19 cellular contexts compared by ENCODE assay signal in genomic region chr3:144622845-144623244, GRCh38.
"Had no signal": no experiment of that assay in that cellular context is flagged by ENCODE, and none has a peak within 500 bp of the region (broad histone marks: within the 10 kb centered on the region; RNA-seq: fewer than 3 reads in every experiment).

No MANE protein-coding gene starts in this region.

- DNase-seq: activated CD4-positive, CD25-positive, alpha-beta regulatory T cell treated with anti-CD3 and anti-CD28 coated beads, Interleukin-2, amount 50 U/mL, for 72 hours; activated CD8-positive, alpha-beta memory T cell treated with anti-CD3 and anti-CD28 coated beads for 24 hours; activated CD8-positive, alpha-beta memory T cell treated with anti-CD3 and anti-CD28 coated beads, Interleukin-2, amount 50 U/mL, for 48 hours; activated gamma-delta T cell; adrenal gland; cerebellar nuclear complex; effector CD4-positive, alpha-beta T cell; hypothalamus; islet precursor cell; lower lobe of right lung; natural killer cell; sigmoid colon; stimulated activated CD4-positive, alpha-beta T cell treated with anti-CD3 and anti-CD28 coated beads, Interleukin-4, amount 100 ng/mL, for 24 hours; testis had no signal

- H3K4me1 ChIP-seq: adrenal gland, lower lobe of right lung, sigmoid colon, testis had no signal

- ATAC-seq: activated naive CD4-positive, alpha-beta T cell treated with anti-CD3 and anti-CD28 coated beads, Interleukin-2, amount 50 U/mL, for 72 hours; lower lobe of right lung; natural killer cell; stimulated activated memory B cell treated with anti-CD40 and anti-IgM and Interleukin-4, amounts not matched to agents 10 μg/mL and 1 μg/mL and 100 μg/mL, for 72 hours had no signal

- H3K27ac Mint-ChIP-seq: activated naive CD4-positive, alpha-beta T cell treated with anti-CD3 and anti-CD28 coated beads, Interleukin-2, amount 50 U/mL, for 72 hours; natural killer cell; stimulated activated memory B cell treated with anti-CD40 and anti-IgM and Interleukin-4, amounts not matched to agents 10 μg/mL and 1 μg/mL and 100 μg/mL, for 72 hours; type B pancreatic cell had no signal

- H3K27me3 Mint-ChIP-seq: type B pancreatic cell had no signal

- H3K36me3 ChIP-seq: adrenal gland, lower lobe of right lung, neutrophil, sigmoid colon had no signal

- H3K4me1 Mint-ChIP-seq: natural killer cell; stimulated activated memory B cell treated with anti-CD40 and anti-IgM and Interleukin-4, amounts not matched to agents 10 μg/mL and 1 μg/mL and 100 μg/mL, for 72 hours had no signal

- H3K4me3 Mint-ChIP-seq: natural killer cell; stimulated activated memory B cell treated with anti-CD40 and anti-IgM and Interleukin-4, amounts not matched to agents 10 μg/mL and 1 μg/mL and 100 μg/mL, for 72 hours; type B pancreatic cell had no signal

- H3K4me3 ChIP-seq: adrenal gland, lower lobe of right lung, sigmoid colon, testis had no signal

- H3K27me3 ChIP-seq: adrenal gland, neutrophil, sigmoid colon, testis had no signal

- H3K9me3 ChIP-seq: adrenal gland, lower lobe of right lung, neutrophil, sigmoid colon, testis had no signal

- H3K27ac ChIP-seq: adrenal gland, lower lobe of right lung, neutrophil, sigmoid colon, testis, VCaP had no signal

- H3K36me3 Mint-ChIP-seq: natural killer cell; stimulated activated memory B cell treated with anti-CD40 and anti-IgM and Interleukin-4, amounts not matched to agents 10 μg/mL and 1 μg/mL and 100 μg/mL, for 72 hours; type B pancreatic cell had no signal
